8 cellular contexts compared by ENCODE assay signal in the genomic region with DNA sequence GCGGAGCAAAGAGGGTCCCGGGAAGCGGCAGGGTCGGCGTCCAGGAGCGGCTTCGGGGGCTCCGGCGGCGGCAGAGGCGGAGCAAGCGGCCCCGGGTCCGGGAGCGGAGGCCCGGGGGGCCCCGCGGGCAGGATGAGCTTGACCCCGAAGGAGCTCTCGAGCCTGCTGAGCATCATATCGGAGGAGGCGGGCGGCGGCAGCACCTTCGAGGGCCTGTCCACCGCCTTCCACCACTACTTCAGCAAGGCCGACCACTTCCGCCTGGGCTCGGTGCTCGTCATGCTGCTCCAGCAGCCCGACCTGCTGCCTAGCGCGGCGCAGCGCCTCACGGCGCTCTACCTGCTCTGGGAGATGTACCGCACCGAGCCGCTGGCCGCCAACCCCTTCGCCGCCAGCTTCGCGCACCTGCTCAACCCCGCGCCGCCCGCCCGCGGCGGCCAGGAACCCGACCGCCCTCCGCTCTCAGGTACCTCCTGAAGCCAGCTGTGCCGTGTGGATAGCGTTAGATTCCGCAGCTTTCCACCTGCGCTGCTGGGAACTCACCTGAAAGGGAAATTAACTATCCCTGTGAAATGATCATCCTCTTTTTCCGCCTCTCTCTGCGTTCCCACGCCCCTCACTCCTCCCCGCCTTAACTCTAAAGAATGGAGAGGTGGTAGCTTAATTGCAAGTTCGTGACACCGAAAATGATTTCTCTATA. TPM values are rescaled to one million over a fixed set of nuclear protein-coding genes. Genes with fewer than 3 reads are reported as not detected.
A peak's percentile ranks its signal among the peaks of the same experiment; 100 is the strongest.
DNase-seq lines count a peak whose midpoint lies in the region; ATAC-seq and TF ChIP-seq lines count a peak whose summit lies in the region.

No MANE protein-coding gene starts in this region.

- H3F3A ChIP-seq in neural progenitor cell (ENCODE audit: low read depth) = peaks cover 13% of the 10 kb centered on the region

- peaks cover 17% of the 10 kb centered on the region for H4K20me1 ChIP-seq in neural progenitor cell (ENCODE audit: low read depth)

- H3K4me3 ChIP-seq in AG10803 (ENCODE audit: low read length) (peak overlapping the region; percentile 95), fibroblast of mammary gland (ENCODE audit: control insufficient read depth, low read depth, low read length) (peak overlapping the region; percentile 60), neural progenitor cell (peak overlapping the region; percentile 91), stomach smooth muscle (ENCODE audit: low read length in 2 of 2) (peak overlapping the region; percentile 95 to 96)

- ATAC-seq in GM18870 (IDR thresholded peaks at IDR 0.05; ENCODE audit: unreplicated experiment) = peak; percentile 31
- ATAC-seq in HG03135 (IDR thresholded peaks at IDR 0.05; ENCODE audit: unreplicated experiment) = peak; percentile 55

- H3K4me3 Mint-ChIP-seq in activated T-cell treated with anti-CD3 and anti-CD28 coated beads, Interleukin-2, amount 50 U/mL, for 24 hours = peak overlapping the region; percentile 90
- H3K4me3 Mint-ChIP-seq in neural progenitor cell = peak overlapping the region; percentile 97

- H3K36me3 Mint-ChIP-seq in activated T-cell treated with anti-CD3 and anti-CD28 coated beads, Interleukin-2, amount 50 U/mL, for 24 hours (ENCODE audit: low read depth) = peaks cover 46% of the 10 kb centered on the region
- peaks cover 14% of the 10 kb centered on the region for H3K36me3 Mint-ChIP-seq in neural progenitor cell

- H3K27me3 ChIP-seq in neural progenitor cell (no peaks in the 10 kb centered on the region), stomach smooth muscle (ENCODE audit: control insufficient read depth in 1 of 2, insufficient read depth in 2 of 2, low read length in 2 of 2) (no peaks in the 10 kb centered on the region)

- H3K27ac ChIP-seq in neural progenitor cell = peak overlapping the region; percentile 62
- peak overlapping the region; percentile 67 for H3K27ac ChIP-seq in stomach smooth muscle (ENCODE audit: low read length)

- no peaks in the 10 kb centered on the region for H3K27me3 Mint-ChIP-seq in activated T-cell treated with anti-CD3 and anti-CD28 coated beads, Interleukin-2, amount 50 U/mL, for 24 hours
- H3K27me3 Mint-ChIP-seq in neural progenitor cell (ENCODE audit: insufficient read depth, low read depth) = peaks cover 5% of the 10 kb centered on the region

- peak overlapping the region; percentile 98 for H3K4me2 ChIP-seq in neural progenitor cell

- H3K9ac ChIP-seq in neural progenitor cell (peak overlapping the region; percentile 72), stomach smooth muscle (ENCODE audit: low read length in 2 of 2) (peak overlapping the region; percentile 87 to 91)

- H3K4me1 Mint-ChIP-seq in activated T-cell treated with anti-CD3 and anti-CD28 coated beads, Interleukin-2, amount 50 U/mL, for 24 hours (ENCODE audit: low read depth) = peaks cover 57% of the 10 kb centered on the region
- peaks cover 25% of the 10 kb centered on the region for H3K4me1 Mint-ChIP-seq in neural progenitor cell

- no peaks in the 10 kb centered on the region for H3K9me3 ChIP-seq in neural progenitor cell (ENCODE audit: low read depth)
- no peaks in the 10 kb centered on the region for H3K9me3 ChIP-seq in stomach smooth muscle (ENCODE audit: control insufficient read depth in 2 of 2, low read length in 2 of 2)

- H3K9me3 Mint-ChIP-seq in activated T-cell treated with anti-CD3 and anti-CD28 coated beads, Interleukin-2, amount 50 U/mL, for 24 hours = no peaks in the 10 kb centered on the region
- H3K9me3 Mint-ChIP-seq in neural progenitor cell = peaks cover 3% of the 10 kb centered on the region

- H3K27ac Mint-ChIP-seq in activated T-cell treated with anti-CD3 and anti-CD28 coated beads, Interleukin-2, amount 50 U/mL, for 24 hours = peak overlapping the region; percentile 96
- peak overlapping the region; percentile 61 for H3K27ac Mint-ChIP-seq in neural progenitor cell

- H3K4me1 ChIP-seq in neural progenitor cell (peaks cover 17% of the 10 kb centered on the region), stomach smooth muscle (ENCODE audit: control insufficient read depth, insufficient read depth, low read length) (peaks cover 24% of the 10 kb centered on the region)

- no peaks in the 10 kb centered on the region for H3K36me3 ChIP-seq in neural progenitor cell
- peaks cover 0 to 2% of the 10 kb centered on the region in 2 donors for H3K36me3 ChIP-seq in stomach smooth muscle (ENCODE audit: control insufficient read depth in 2 of 2, insufficient read depth in 2 of 2, low read length in 2 of 2)

- H3K79me2 ChIP-seq in neural progenitor cell (ENCODE audit: low read depth) = peaks cover 37% of the 10 kb centered on the region

- peak overlapping the region; percentile 92 for H2AFZ ChIP-seq in neural progenitor cell (replicated peaks)

- TF ChIP-seq CTCF in AG10803 (conservative IDR thresholded peaks at IDR 0.05; ENCODE audit: low read length) (no peak), fibroblast of mammary gland (conservative IDR thresholded peaks at IDR 0.05; ENCODE audit: control insufficient read depth, insufficient read depth, low read depth, low read length) (no peak), neural progenitor cell (IDR thresholded peaks at IDR 0.05) (no peak)

- DNase-seq in AG10803 (ENCODE audit: low read depth) (peak; percentile 67), NOMO-1 (lab: John Stamatoyannopoulos, UW; ENCODE audit: unreplicated experiment in 2 of 2) (peak; percentile 45 to 51), fibroblast of mammary gland (ENCODE audit: low read depth) (peak; percentile 60), neural progenitor cell (ENCODE audit: low spot score) (peak; percentile 72)
- DNase-seq in activated T-cell treated with anti-CD3 and anti-CD28 coated beads, Interleukin-2, amount 50 U/mL, for 24 hours = no peak

RNA-seq across cellular contexts. Expression of gene CNOT11, which starts 0.5 kb away (rescaled TPM):
- total RNA-seq in neural progenitor cell (ENCODE audit: low replicate concordance) = 38.0 and 39.0 TPM in 2 replicates

RNA-seq across cellular contexts. Expression of gene RNF149, which starts 55.3 kb away (rescaled TPM):
- total RNA-seq in neural progenitor cell (ENCODE audit: low replicate concordance) = 28.1 and 35.0 TPM in 2 replicates
